22 cellular contexts compared by ENCODE assay signal in the genomic region with DNA sequence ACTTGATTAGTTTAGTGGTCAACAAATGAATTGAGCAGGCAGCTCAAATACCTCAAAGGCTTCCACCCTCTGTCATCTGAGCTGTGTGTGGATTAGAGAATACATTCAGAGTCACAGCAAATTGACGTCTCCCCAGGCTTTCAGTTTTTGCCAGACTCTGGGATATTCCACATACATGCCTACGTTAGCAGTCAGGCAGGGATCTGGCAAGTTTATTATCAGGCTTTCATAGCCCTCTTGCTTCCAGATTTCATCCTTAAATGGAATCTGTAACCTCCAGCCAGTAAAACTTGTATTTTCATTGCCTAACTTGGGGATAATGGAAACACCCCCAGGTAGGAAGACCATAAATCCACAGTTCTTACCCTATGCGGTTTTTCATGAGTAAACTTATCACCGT.
DNase-seq lines count a peak whose midpoint lies in the region; ATAC-seq and TF ChIP-seq lines count a peak whose summit lies in the region.
"Had no signal": no experiment of that assay in that cellular context is flagged by ENCODE, and none has a peak within 500 bp of the region (broad histone marks: within the 10 kb centered on the region; RNA-seq: fewer than 3 reads in every experiment).

No MANE protein-coding gene starts in this region.

- H3K27ac ChIP-seq in endodermal cell (ENCODE audit: low read depth, low read length) (no peak overlapping the region), sigmoid colon (peak overlapping the region in 3 of 4 donors; percentile 85 to 90 (median 87)), colonic mucosa (no peak overlapping the region), upper lobe of left lung (no peak overlapping the region)
- H3K27ac ChIP-seq: 22Rv1, C4-2B had no signal

- WGBS in endodermal cell (ENCODE audit: insufficient coverage in 1 of 2, insufficient read length in 1 of 2), 2 experiments, result 89 to 97% methylated on average over 4 of the region's 4 CpGs
- 94 to 96% methylated on average over 4 of the region's 4 CpGs for WGBS in sigmoid colon, 2 donors
- WGBS in upper lobe of left lung, 2 donors, result 93 to 97% methylated on average over 4 of the region's 4 CpGs

- no peak for TF ChIP-seq CTCF in endodermal cell (conservative IDR thresholded peaks at IDR 0.05)
- no peak for TF ChIP-seq CTCF in sigmoid colon (IDR thresholded peaks at IDR 0.05)
- TF ChIP-seq CTCF in colonic mucosa (IDR thresholded peaks at IDR 0.05), result no peak
- no peak for TF ChIP-seq CTCF in upper lobe of left lung (IDR thresholded peaks at IDR 0.05)

- TF ChIP-seq POLR2A in sigmoid colon (IDR thresholded peaks at IDR 0.05) (no peak), upper lobe of left lung (IDR thresholded peaks at IDR 0.05) (no peak)

- H3K36me3 Mint-ChIP-seq in activated T-cell treated with anti-CD3 and anti-CD28 coated beads, Interleukin-2, amount 50 U/mL, for 24 hours (ENCODE audit: low read depth), result peaks cover 77% of the 10 kb centered on the region
- peaks cover 51% of the 10 kb centered on the region for H3K36me3 Mint-ChIP-seq in endodermal cell (ENCODE audit: low read depth)

- TF ChIP-seq EP300 in sigmoid colon (IDR thresholded peaks at IDR 0.05) (peak; percentile 44 to 78 (median 66)), upper lobe of left lung (IDR thresholded peaks at IDR 0.05) (no peak)

- H3K4me3 Mint-ChIP-seq in activated T-cell treated with anti-CD3 and anti-CD28 coated beads, Interleukin-2, amount 50 U/mL, for 24 hours, result no peak overlapping the region
- no peak overlapping the region for H3K4me3 Mint-ChIP-seq in endodermal cell
- H3K4me3 Mint-ChIP-seq: B cell; CD8-positive, alpha-beta memory T cell had no signal

- H3K4me1 Mint-ChIP-seq in activated T-cell treated with anti-CD3 and anti-CD28 coated beads, Interleukin-2, amount 50 U/mL, for 24 hours (ENCODE audit: low read depth), result peaks cover 11% of the 10 kb centered on the region
- no peaks in the 10 kb centered on the region for H3K4me1 Mint-ChIP-seq in endodermal cell
- H3K4me1 Mint-ChIP-seq: B cell had no signal

- ATAC-seq in GM19023 (IDR thresholded peaks at IDR 0.05; ENCODE audit: unreplicated experiment), result no peak
- no peak for ATAC-seq in upper lobe of left lung (ENCODE audit: low FRiP score in 2 of 2)
- ATAC-seq: HCT116 had no signal

- H3K27me3 ChIP-seq in endodermal cell (ENCODE audit: control insufficient read depth, insufficient read depth, low read length, poor library complexity, severe bottlenecking), result no peaks in the 10 kb centered on the region
- H3K27me3 ChIP-seq in sigmoid colon, result no peaks in the 10 kb centered on the region
- no peaks in the 10 kb centered on the region for H3K27me3 ChIP-seq in colonic mucosa
- H3K27me3 ChIP-seq in upper lobe of left lung, result no peaks in the 10 kb centered on the region

- H3K9me3 Mint-ChIP-seq in activated T-cell treated with anti-CD3 and anti-CD28 coated beads, Interleukin-2, amount 50 U/mL, for 24 hours, result peaks cover 9% of the 10 kb centered on the region
- peaks cover 31% of the 10 kb centered on the region for H3K9me3 Mint-ChIP-seq in endodermal cell

- no peak for DNase-seq in activated T-cell treated with anti-CD3 and anti-CD28 coated beads, Interleukin-2, amount 50 U/mL, for 24 hours
- DNase-seq in activated T-cell treated with anti-CD3 and anti-CD28 coated beads, Interleukin-2, amount 50 U/mL, for 1 hour, result no peak
- DNase-seq in endodermal cell, result no peak
- DNase-seq in sigmoid colon, result peak; percentile 69
- no peak for DNase-seq in colonic mucosa
- DNase-seq in upper lobe of left lung, result no peak
- DNase-seq: CD8-positive, alpha-beta memory T cell; DMS153; DND-41; KBM-7; NCI-H1105 treated with DMSO at 0.1 percent for 48 hours; NCI-H146; NCI-H2029 treated with DMSO at 0.1 percent for 48 hours; NCI-H2227 treated with DMSO at 0.1 percent for 48 hours; NCI-H526 treated with DMSO at 0.1 percent for 48 hours; Right ventricle myocardium superior; RPMI8226 had no signal

- no peaks in the 10 kb centered on the region for H3K27me3 Mint-ChIP-seq in activated T-cell treated with anti-CD3 and anti-CD28 coated beads, Interleukin-2, amount 50 U/mL, for 24 hours
- H3K27me3 Mint-ChIP-seq in endodermal cell (ENCODE audit: insufficient read depth), result no peaks in the 10 kb centered on the region
- H3K27me3 Mint-ChIP-seq: B cell; CD8-positive, alpha-beta memory T cell had no signal

- H3K9ac ChIP-seq in endodermal cell (ENCODE audit: extremely low read depth, low read length, poor library complexity, severe bottlenecking) (no peak overlapping the region), colonic mucosa (ENCODE audit: low read depth in 2 of 2, low read length in 2 of 2) (no peak overlapping the region)

- H3K36me3 ChIP-seq in endodermal cell (ENCODE audit: control insufficient read depth, insufficient read depth, low read length) (peaks cover 57% of the 10 kb centered on the region), sigmoid colon (no peaks in the 10 kb centered on the region), colonic mucosa (no peaks in the 10 kb centered on the region), upper lobe of left lung (peaks cover 0 to 9% (median 6%) of the 10 kb centered on the region in 4 donors)

- no peaks in the 10 kb centered on the region for H3K4me1 ChIP-seq in endodermal cell (ENCODE audit: control insufficient read depth, insufficient read depth, low read length)
- H3K4me1 ChIP-seq in sigmoid colon, result peaks cover 0 to 36% (median 21%) of the 10 kb centered on the region in 4 donors
- H3K4me1 ChIP-seq in colonic mucosa, result no peaks in the 10 kb centered on the region
- H3K4me1 ChIP-seq in upper lobe of left lung, result no peaks in the 10 kb centered on the region

- H3K4me3 ChIP-seq in endodermal cell (ENCODE audit: low read length), result peak overlapping the region; percentile 64
- H3K4me3 ChIP-seq in sigmoid colon, result no peak overlapping the region
- no peak overlapping the region for H3K4me3 ChIP-seq in colonic mucosa
- H3K4me3 ChIP-seq in upper lobe of left lung, result no peak overlapping the region

- peak overlapping the region; percentile 11 for H3K27ac Mint-ChIP-seq in activated T-cell treated with anti-CD3 and anti-CD28 coated beads, Interleukin-2, amount 50 U/mL, for 24 hours
- no peak overlapping the region for H3K27ac Mint-ChIP-seq in endodermal cell
- H3K27ac Mint-ChIP-seq: B cell; CD8-positive, alpha-beta memory T cell had no signal

- H3K9me3 ChIP-seq in endodermal cell (ENCODE audit: control insufficient read depth, low read length) (peaks cover 40% of the 10 kb centered on the region), sigmoid colon (no peaks in the 10 kb centered on the region), colonic mucosa (no peaks in the 10 kb centered on the region), upper lobe of left lung (no peaks in the 10 kb centered on the region)

- intact Hi-C loops in sigmoid colon (cut with DNase I), result loop anchor here (5.0 kb wide), 1 partner anchor 45 kb away; no protein-coding TSS in a partner anchor
- intact Hi-C loops in colonic mucosa (cut with DNase I), result no loop called here

Comparison
In these comparisons a context has a peak if more than half of its experiments do, and no peak if none do; other contexts are left out.
1. H3K27ac ChIP-seq: peak in sigmoid colon (3 of 4); none in endodermal cell (single experiment), colonic mucosa (single experiment) and upper lobe of left lung (0 of 4).